In the genomic region with DNA sequence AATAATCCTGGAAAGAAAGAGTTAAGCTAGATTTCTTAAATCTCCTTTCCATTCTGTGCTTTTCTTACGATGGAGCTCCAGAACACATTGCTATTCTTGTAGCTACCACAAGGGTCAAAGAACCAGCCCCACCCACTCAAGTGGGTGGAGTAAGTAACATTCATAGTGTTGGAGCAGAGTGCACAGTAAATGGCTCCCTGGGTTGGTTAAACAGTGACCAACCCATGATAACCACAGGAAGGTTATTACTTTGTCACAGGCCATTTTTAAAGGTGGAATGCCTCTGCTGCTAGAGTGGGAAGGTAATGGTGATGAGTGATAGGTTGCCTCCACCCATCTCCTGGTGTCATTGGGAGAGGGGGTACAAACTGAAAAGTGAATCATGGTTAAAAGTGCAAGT, we compare ENCODE assay signal across 9 cellular contexts. TPM values are rescaled to one million over a fixed set of nuclear protein-coding genes. Genes with fewer than 3 reads are reported as not detected.
DNase-seq lines count a peak whose midpoint lies in the region; ATAC-seq and TF ChIP-seq lines count a peak whose summit lies in the region.
"Had no signal": no experiment of that assay in that cellular context is flagged by ENCODE, and none has a peak within 500 bp of the region (broad histone marks: within the 10 kb centered on the region; RNA-seq: fewer than 3 reads in every experiment).

No MANE protein-coding gene starts in this region.

- peak; percentile 40 for DNase-seq in DMS 273 (lab: John Stamatoyannopoulos, UW; ENCODE audit: unreplicated experiment)
- no peak for DNase-seq in DMS 273 treated with DMSO at 0.1 percent for 48 hours (lab: John Stamatoyannopoulos, UW)
- DNase-seq in GM23338 (ENCODE audit: low spot score), result peak; percentile 37
- peak; percentile 67 for DNase-seq in NAMALWA (ENCODE audit: low spot score)
- no peak for DNase-seq in central memory CD8-positive, alpha-beta T cell (ENCODE audit: low spot score in 2 of 2)
- no peak for DNase-seq in neural progenitor cell (ENCODE audit: low spot score)
- DNase-seq in mesenteric fat pad (ENCODE audit: low spot score), result no peak

- H3K27me3 ChIP-seq in GM23338 (ENCODE audit: insufficient read depth) (no peaks in the 10 kb centered on the region), neural progenitor cell (no peaks in the 10 kb centered on the region)

- H3K4me1 ChIP-seq in GM23338 (ENCODE audit: insufficient read depth), result no peaks in the 10 kb centered on the region
- H3K4me1 ChIP-seq in neural progenitor cell, result no peaks in the 10 kb centered on the region

- H3K4me1 Mint-ChIP-seq in GM23338 (no peaks in the 10 kb centered on the region), neural progenitor cell (no peaks in the 10 kb centered on the region)
- peaks cover 67% of the 10 kb centered on the region for H3K4me1 Mint-ChIP-seq in central memory CD8-positive, alpha-beta T cell

- H3K36me3 Mint-ChIP-seq in GM23338 (ENCODE audit: low read depth), result peaks cover 88% of the 10 kb centered on the region
- H3K36me3 Mint-ChIP-seq in central memory CD8-positive, alpha-beta T cell (ENCODE audit: insufficient read depth), result peaks cover 85% of the 10 kb centered on the region
- peaks cover 30% of the 10 kb centered on the region for H3K36me3 Mint-ChIP-seq in neural progenitor cell

- H3F3A ChIP-seq in GM23338 (replicated peaks; ENCODE audit: low read depth) (no peaks in the 10 kb centered on the region), neural progenitor cell (ENCODE audit: low read depth) (no peaks in the 10 kb centered on the region)

- H3K27ac Mint-ChIP-seq in GM23338 (peak overlapping the region; percentile 77), neural progenitor cell (no peak overlapping the region)
- H3K27ac Mint-ChIP-seq in central memory CD8-positive, alpha-beta T cell (ENCODE audit: low read depth), result peak overlapping the region; percentile 63

- H3K27me3 Mint-ChIP-seq in GM23338 (ENCODE audit: insufficient read depth, low read depth, poor library complexity), result no peaks in the 10 kb centered on the region
- H3K27me3 Mint-ChIP-seq in central memory CD8-positive, alpha-beta T cell, result no peaks in the 10 kb centered on the region
- peaks cover 2% of the 10 kb centered on the region for H3K27me3 Mint-ChIP-seq in neural progenitor cell (ENCODE audit: insufficient read depth, low read depth)

- ATAC-seq in GM23338, result peak; percentile 64
- peak; percentile 67 for ATAC-seq in central memory CD8-positive, alpha-beta T cell (replicated peaks; ENCODE audit: extremely low read depth, poor library complexity, severe bottlenecking)
- ATAC-seq in GM21717 (IDR thresholded peaks at IDR 0.05; ENCODE audit: unreplicated experiment), result no peak

- H3K27ac ChIP-seq in GM23338 (ENCODE audit: low read depth) (no peak overlapping the region), neural progenitor cell (no peak overlapping the region)

- H3K36me3 ChIP-seq in GM23338 (ENCODE audit: insufficient read depth), result peaks cover 65% of the 10 kb centered on the region
- peaks cover 15% of the 10 kb centered on the region for H3K36me3 ChIP-seq in neural progenitor cell

- H4K20me1 ChIP-seq in GM23338 (replicated peaks; ENCODE audit: insufficient read depth), result peaks cover 25% of the 10 kb centered on the region
- peaks cover 12% of the 10 kb centered on the region for H4K20me1 ChIP-seq in neural progenitor cell (ENCODE audit: low read depth)

- H3K4me2 ChIP-seq in GM23338 (no peak overlapping the region), neural progenitor cell (no peak overlapping the region)

- no peak overlapping the region for H3K4me3 Mint-ChIP-seq in GM23338
- H3K4me3 Mint-ChIP-seq in central memory CD8-positive, alpha-beta T cell, result peak overlapping the region; percentile 62
- H3K4me3 Mint-ChIP-seq in neural progenitor cell, result no peak overlapping the region

- H2AFZ ChIP-seq in GM23338 (no peak overlapping the region), neural progenitor cell (replicated peaks) (no peak overlapping the region)

- TF ChIP-seq CTCF in GM23338 (conservative IDR thresholded peaks at IDR 0.05; ENCODE audit: low read depth in 2 of 2), result peak in 1 of 2 experiments; percentile 45; a peak in 3 of 4 replicates
- peak; percentile 12 for TF ChIP-seq CTCF in neural progenitor cell (IDR thresholded peaks at IDR 0.05)

- H3K4me3 ChIP-seq in GM23338 (no peak overlapping the region), neural progenitor cell (no peak overlapping the region)
- H3K4me3 ChIP-seq: skin epidermis had no signal

- no peaks in the 10 kb centered on the region for H3K9me3 ChIP-seq in neural progenitor cell (ENCODE audit: low read depth)

- H3K9ac ChIP-seq in neural progenitor cell, result no peak overlapping the region

- H3K79me2 ChIP-seq in GM23338 (replicated peaks; ENCODE audit: insufficient read depth) (peaks cover 35% of the 10 kb centered on the region), neural progenitor cell (ENCODE audit: low read depth) (peaks cover 1% of the 10 kb centered on the region)

- H3K9me3 Mint-ChIP-seq in GM23338, result no peaks in the 10 kb centered on the region
- H3K9me3 Mint-ChIP-seq in central memory CD8-positive, alpha-beta T cell, result no peaks in the 10 kb centered on the region
- no peaks in the 10 kb centered on the region for H3K9me3 Mint-ChIP-seq in neural progenitor cell

- no peaks in the 10 kb centered on the region for H3K9me2 ChIP-seq in GM23338 (ENCODE audit: insufficient read depth)

TF ChIP-seq in GM23338, 12 proteins besides CTCF, POLR2A, EP300 and RAD21 (continues in another document):
- no peak for TF ChIP-seq ZNF114 (CRISPR knock-in tag; IDR thresholded peaks at IDR 0.05)
- TF ChIP-seq NANOG (IDR thresholded peaks at IDR 0.05; ENCODE audit: borderline replicate concordance), result no peak
- TF ChIP-seq CREB1 (CRISPR knock-in tag; IDR thresholded peaks at IDR 0.05; ENCODE audit: low read depth), result no peak
- no peak for TF ChIP-seq ZNF331 (CRISPR knock-in tag; IDR thresholded peaks at IDR 0.05; ENCODE audit: low read depth)
- TF ChIP-seq EZH2phosphoT487 (IDR thresholded peaks at IDR 0.05; ENCODE audit: unreplicated experiment), result no peak
- TF ChIP-seq REST (IDR thresholded peaks at IDR 0.05; ENCODE audit: unreplicated experiment), result no peak
- no peak for TF ChIP-seq POLR2AphosphoS5 (IDR thresholded peaks at IDR 0.05; ENCODE audit: low read depth)
- TF ChIP-seq, protein P1, sequence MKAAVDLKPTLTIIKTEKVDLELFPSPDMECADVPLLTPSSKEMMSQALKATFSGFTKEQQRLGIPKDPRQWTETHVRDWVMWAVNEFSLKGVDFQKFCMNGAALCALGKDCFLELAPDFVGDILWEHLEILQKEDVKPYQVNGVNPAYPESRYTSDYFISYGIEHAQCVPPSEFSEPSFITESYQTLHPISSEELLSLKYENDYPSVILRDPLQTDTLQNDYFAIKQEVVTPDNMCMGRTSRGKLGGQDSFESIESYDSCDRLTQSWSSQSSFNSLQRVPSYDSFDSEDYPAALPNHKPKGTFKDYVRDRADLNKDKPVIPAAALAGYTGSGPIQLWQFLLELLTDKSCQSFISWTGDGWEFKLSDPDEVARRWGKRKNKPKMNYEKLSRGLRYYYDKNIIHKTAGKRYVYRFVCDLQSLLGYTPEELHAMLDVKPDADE (IDR thresholded peaks at IDR 0.05), result no peak
- TF ChIP-seq STAT1 (IDR thresholded peaks at IDR 0.05; ENCODE audit: unreplicated experiment), result no peak
- TF ChIP-seq JUNB (IDR thresholded peaks at IDR 0.05; ENCODE audit: unreplicated experiment), result no peak
- TF ChIP-seq EZH2 (IDR thresholded peaks at IDR 0.05; ENCODE audit: low read depth, unreplicated experiment), result no peak

RNA-seq across cellular contexts. Expression of gene ARPC2, which starts 13.9 kb away (rescaled TPM):
- 195 and 217 TPM in 2 replicates for total RNA-seq in GM23338 (2014; rRNA removed; shearing (Covaris generic))
- polyA plus RNA-seq in GM23338 (2016; fragmentation: Nextera tagmentation; extraction: Ambion mirVana), result 242 and 271 TPM in 2 replicates
- 151 and 155 TPM in 2 replicates for total RNA-seq in neural progenitor cell (ENCODE audit: low replicate concordance)
- 323 TPM for total RNA-seq in mesenteric fat pad

RNA-seq across cellular contexts. Expression of gene GPBAR1, which starts 29.9 kb away (rescaled TPM):
- total RNA-seq in GM23338 (2014; rRNA removed; shearing (Covaris generic)), result 1.6 TPM in 1 of 2 replicates, not detected in the other
- 0.37 and 0.44 TPM in 2 replicates for polyA plus RNA-seq in GM23338 (2016; fragmentation: Nextera tagmentation; extraction: Ambion mirVana)
- total RNA-seq in neural progenitor cell (ENCODE audit: low replicate concordance) (0.09 TPM in 1 of 2 replicates, not detected in the other), mesenteric fat pad (34.8 TPM)

RNA-seq across cellular contexts. Expression of gene AAMP, which starts 39.1 kb away (rescaled TPM):
- 157 and 203 TPM in 2 replicates for total RNA-seq in GM23338 (2014; rRNA removed; shearing (Covaris generic))
- polyA plus RNA-seq in GM23338 (2016; fragmentation: Nextera tagmentation; extraction: Ambion mirVana), result 77.8 and 90.8 TPM in 2 replicates
- total RNA-seq in neural progenitor cell (ENCODE audit: low replicate concordance) (90.4 and 151 TPM in 2 replicates), mesenteric fat pad (89.7 TPM)

RNA-seq across cellular contexts. Expression of gene PNKD, which starts 39.4 kb away (rescaled TPM):
- total RNA-seq in GM23338 (2014; rRNA removed; shearing (Covaris generic)), result 28.2 and 36.0 TPM in 2 replicates
- 77.7 and 83.3 TPM in 2 replicates for polyA plus RNA-seq in GM23338 (2016; fragmentation: Nextera tagmentation; extraction: Ambion mirVana)
- 13.5 and 31.1 TPM in 2 replicates for total RNA-seq in neural progenitor cell (ENCODE audit: low replicate concordance)
- total RNA-seq in mesenteric fat pad, result 51.5 TPM

Comparison
In these comparisons a context has a peak if more than half of its experiments do, and no peak if none do; other contexts are left out.
1. DNase-seq: peak in DMS 273 (single experiment), GM23338 (single experiment) and NAMALWA (single experiment); none in DMS 273 treated with DMSO at 0.1 percent for 48 hours (single experiment), central memory CD8-positive, alpha-beta T cell (0 of 2), neural progenitor cell (single experiment) and mesenteric fat pad (single experiment).
2. RNA of gene GPBAR1, which starts 29.9 kb away (total RNA-seq): 34.8 TPM in mesenteric fat pad (single experiment); 1.6 TPM in GM23338 and 0.09 TPM in neural progenitor cell; every median in the first group is over 10 times any median in the second.